32 cellular contexts compared by ENCODE assay signal in the genomic region with DNA sequence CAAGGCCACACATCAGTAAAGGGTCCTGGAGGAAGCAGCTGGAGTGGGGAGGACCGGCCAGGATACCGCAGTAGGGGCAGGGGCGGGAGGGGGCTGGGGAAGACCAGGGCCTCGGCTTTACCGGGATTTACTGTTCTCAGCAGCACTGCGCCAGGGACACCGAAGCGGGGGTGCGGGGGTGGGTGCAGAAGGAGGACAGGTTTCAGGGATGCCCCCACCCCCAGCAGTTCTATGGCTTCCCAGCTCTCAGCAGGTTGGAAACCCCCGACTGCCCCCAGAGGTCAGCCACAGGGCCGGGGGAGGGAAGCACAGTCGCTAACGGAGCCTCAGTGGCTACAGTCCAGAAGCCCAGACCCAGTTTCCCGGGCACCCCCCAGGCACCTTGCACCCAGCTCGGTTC. TPM values are rescaled to one million over a fixed set of nuclear protein-coding genes. Genes with fewer than 3 reads are reported as not detected.
"Had no signal": no experiment of that assay in that cellular context is flagged by ENCODE, and none has a peak within 500 bp of the region (broad histone marks: within the 10 kb centered on the region; RNA-seq: fewer than 3 reads in every experiment).

No MANE protein-coding gene starts in this region.

- H3K36me3 Mint-ChIP-seq: activated naive CD4-positive, alpha-beta T cell treated with anti-CD3 and anti-CD28 coated beads, Interleukin-2, amount 10 ng/mL, durations not matched to agents 7 days and 5 days; activated naive CD4-positive, alpha-beta T cell treated with anti-CD3 and anti-CD28 coated beads, Interleukin-2, amount 50 U/mL, for 72 hours; activated naive CD8-positive, alpha-beta T cell treated with anti-CD3 and anti-CD28 coated beads, Interleukin-2, amount 10 ng/mL, durations not matched to agents 7 days and 5 days; WTC11 had no signal

- ATAC-seq: activated naive CD4-positive, alpha-beta T cell treated with anti-CD3 and anti-CD28 coated beads, Interleukin-2, amount 50 U/mL, for 72 hours; activated T-cell treated with anti-CD3 and anti-CD28 coated beads, Interleukin-2, amount 50 U/mL, for 72 hours; effector memory CD8-positive, alpha-beta T cell; foreskin keratinocyte; gastrocnemius medialis; WTC11 had no signal

- H3K27ac Mint-ChIP-seq: activated CD4-positive, alpha-beta memory T cell treated with anti-CD3 and anti-CD28 coated beads, Interleukin-2, amount 10 ng/mL, durations not matched to agents 7 days and 5 days; activated CD4-positive, alpha-beta T cell treated with anti-CD3 and anti-CD28 coated beads, Interleukin-2, amount 10 ng/mL, durations not matched to agents 7 days and 5 days; activated naive CD4-positive, alpha-beta T cell treated with anti-CD3 and anti-CD28 coated beads, Interleukin-2, amount 10 ng/mL, durations not matched to agents 7 days and 5 days; activated naive CD4-positive, alpha-beta T cell treated with anti-CD3 and anti-CD28 coated beads, Interleukin-2, amount 50 U/mL, for 72 hours; activated naive CD8-positive, alpha-beta T cell treated with anti-CD3 and anti-CD28 coated beads, Interleukin-2, amount 10 ng/mL, durations not matched to agents 7 days and 5 days; activated T-cell treated with anti-CD3 and anti-CD28 coated beads, Interleukin-2, amount 50 U/mL, for 24 hours; activated T-cell treated with anti-CD3 and anti-CD28 coated beads, Interleukin-2, amount 50 U/mL, for 72 hours; effector memory CD8-positive, alpha-beta T cell; WTC11 had no signal

- H3K4me3 ChIP-seq: ascending aorta, esophagus muscularis mucosa, gastrocnemius medialis had no signal

- H3K4me1 Mint-ChIP-seq: activated CD4-positive, alpha-beta memory T cell treated with anti-CD3 and anti-CD28 coated beads, Interleukin-2, amount 10 ng/mL, durations not matched to agents 7 days and 5 days; activated CD4-positive, alpha-beta T cell treated with anti-CD3 and anti-CD28 coated beads, Interleukin-2, amount 10 ng/mL, durations not matched to agents 7 days and 5 days; activated naive CD4-positive, alpha-beta T cell treated with anti-CD3 and anti-CD28 coated beads, Interleukin-2, amount 10 ng/mL, durations not matched to agents 7 days and 5 days; activated naive CD8-positive, alpha-beta T cell treated with anti-CD3 and anti-CD28 coated beads, Interleukin-2, amount 10 ng/mL, durations not matched to agents 7 days and 5 days had no signal

- H3K27ac ChIP-seq: ascending aorta, brain microvascular endothelial cell, esophagus muscularis mucosa, foreskin keratinocyte, gastrocnemius medialis had no signal

- H3K9me3 ChIP-seq: ascending aorta, esophagus muscularis mucosa, gastrocnemius medialis had no signal

- H3K27me3 ChIP-seq: ascending aorta had no signal

- H3K9me3 Mint-ChIP-seq: activated CD4-positive, alpha-beta memory T cell treated with anti-CD3 and anti-CD28 coated beads, Interleukin-2, amount 10 ng/mL, durations not matched to agents 7 days and 5 days; activated CD4-positive, alpha-beta T cell treated with anti-CD3 and anti-CD28 coated beads, Interleukin-2, amount 10 ng/mL, durations not matched to agents 7 days and 5 days; activated naive CD4-positive, alpha-beta T cell treated with anti-CD3 and anti-CD28 coated beads, Interleukin-2, amount 10 ng/mL, durations not matched to agents 7 days and 5 days; activated naive CD8-positive, alpha-beta T cell treated with anti-CD3 and anti-CD28 coated beads, Interleukin-2, amount 10 ng/mL, durations not matched to agents 7 days and 5 days; activated T-cell treated with anti-CD3 and anti-CD28 coated beads, Interleukin-2, amount 50 U/mL, for 24 hours; WTC11 had no signal

- DNase-seq: activated CD4-positive, alpha-beta memory T cell treated with anti-CD3 and anti-CD28 coated beads, Interleukin-2, amount 10 ng/mL, durations not matched to agents 7 days and 5 days; activated CD4-positive, alpha-beta T cell treated with anti-CD3 and anti-CD28 coated beads for 1 hour; activated CD4-positive, alpha-beta T cell treated with anti-CD3 and anti-CD28 coated beads for 4 hours; activated CD4-positive, alpha-beta T cell treated with anti-CD3 and anti-CD28 coated beads, Interleukin-2, amount 10 ng/mL, durations not matched to agents 7 days and 5 days; activated CD4-positive, alpha-beta T cell treated with anti-CD3 and anti-CD28 coated beads, Interleukin-2, amount 50 U/mL, for 4 hours; activated CD8-positive, alpha-beta memory T cell treated with anti-CD3 and anti-CD28 coated beads, Interleukin-2, amount 50 U/mL, for 48 hours; activated gamma-delta T cell; activated naive CD4-positive, alpha-beta T cell; activated naive CD4-positive, alpha-beta T cell treated with anti-CD3 and anti-CD28 coated beads, Interleukin-2, amount 10 ng/mL, durations not matched to agents 7 days and 5 days; activated naive CD8-positive, alpha-beta T cell treated with anti-CD3 and anti-CD28 coated beads, Interleukin-2, amount 10 ng/mL, durations not matched to agents 7 days and 5 days; activated T-cell treated with anti-CD3 and anti-CD28 coated beads for 4 hours; activated T-cell treated with anti-CD3 and anti-CD28 coated beads, Interleukin-2, amount 50 U/mL, for 24 hours; activated T-cell treated with anti-CD3 and anti-CD28 coated beads, Interleukin-2, amount 50 U/mL, for 72 hours; brain microvascular endothelial cell; caudate nucleus; cortex of kidney; dermis blood vessel endothelial cell; effector CD4-positive, alpha-beta T cell; effector memory CD8-positive, alpha-beta T cell; erythroblast; foreskin keratinocyte; gastrocnemius medialis; glutamatergic neuron; T-helper 2 cell had no signal

- FAIRE-seq: bronchial epithelial cell, colon had no signal

- H3K4me3 Mint-ChIP-seq: activated CD4-positive, alpha-beta memory T cell treated with anti-CD3 and anti-CD28 coated beads, Interleukin-2, amount 10 ng/mL, durations not matched to agents 7 days and 5 days; activated CD4-positive, alpha-beta T cell treated with anti-CD3 and anti-CD28 coated beads, Interleukin-2, amount 10 ng/mL, durations not matched to agents 7 days and 5 days; activated naive CD4-positive, alpha-beta T cell treated with anti-CD3 and anti-CD28 coated beads, Interleukin-2, amount 10 ng/mL, durations not matched to agents 7 days and 5 days; activated naive CD8-positive, alpha-beta T cell treated with anti-CD3 and anti-CD28 coated beads, Interleukin-2, amount 10 ng/mL, durations not matched to agents 7 days and 5 days; activated T-cell treated with anti-CD3 and anti-CD28 coated beads, Interleukin-2, amount 50 U/mL, for 24 hours; activated T-cell treated with anti-CD3 and anti-CD28 coated beads, Interleukin-2, amount 50 U/mL, for 72 hours; effector memory CD8-positive, alpha-beta T cell; WTC11 had no signal

- H3K27me3 Mint-ChIP-seq: activated T-cell treated with anti-CD3 and anti-CD28 coated beads, Interleukin-2, amount 50 U/mL, for 24 hours had no signal

- H3K36me3 ChIP-seq: ascending aorta, brain microvascular endothelial cell, esophagus muscularis mucosa, gastrocnemius medialis had no signal

- H3K4me1 ChIP-seq: ascending aorta, esophagus muscularis mucosa, foreskin keratinocyte, gastrocnemius medialis had no signal

RNA-seq across cellular contexts. Expression of gene NR5A1, which starts 21.3 kb away (rescaled TPM):
- total RNA-seq: activated CD4-positive, alpha-beta memory T cell treated with anti-CD3 and anti-CD28 coated beads, Interleukin-2, amount 10 ng/mL, durations not matched to agents 7 days and 5 days; activated CD4-positive, alpha-beta T cell treated with anti-CD3 and anti-CD28 coated beads, Interleukin-2, amount 10 ng/mL, durations not matched to agents 7 days and 5 days; activated naive CD4-positive, alpha-beta T cell treated with anti-CD3 and anti-CD28 coated beads, Interleukin-2, amount 50 U/mL, for 72 hours; activated naive CD8-positive, alpha-beta T cell treated with anti-CD3 and anti-CD28 coated beads, Interleukin-2, amount 10 ng/mL, durations not matched to agents 7 days and 5 days; bronchial epithelial cell; chondrocyte; dermis blood vessel endothelial cell; foreskin keratinocyte; gastrocnemius medialis; T-helper 1 cell treated with Interleukin-12 subunit alpha and Interleukin-12 subunit beta and Interleukin-4 antibody, amounts not matched to agents 30 ng/mL and 1 ng/mL, for 36 hours had no signal
- polyA plus RNA-seq: foreskin keratinocyte had no signal

RNA-seq across cellular contexts. Expression of gene ADGRD2, which starts 35.7 kb away (rescaled TPM):
- total RNA-seq: activated CD4-positive, alpha-beta memory T cell treated with anti-CD3 and anti-CD28 coated beads, Interleukin-2, amount 10 ng/mL, durations not matched to agents 7 days and 5 days; activated CD4-positive, alpha-beta T cell treated with anti-CD3 and anti-CD28 coated beads, Interleukin-2, amount 10 ng/mL, durations not matched to agents 7 days and 5 days; activated naive CD4-positive, alpha-beta T cell treated with anti-CD3 and anti-CD28 coated beads, Interleukin-2, amount 50 U/mL, for 72 hours; activated naive CD8-positive, alpha-beta T cell treated with anti-CD3 and anti-CD28 coated beads, Interleukin-2, amount 10 ng/mL, durations not matched to agents 7 days and 5 days; activated T-cell treated with anti-CD3 and anti-CD28 coated beads, Interleukin-2, amount 50 U/mL, for 72 hours; ascending aorta; bronchial epithelial cell; chondrocyte; dermis blood vessel endothelial cell; esophagus muscularis mucosa; gastrocnemius medialis; T-helper 1 cell treated with Interleukin-12 subunit alpha and Interleukin-12 subunit beta and Interleukin-4 antibody, amounts not matched to agents 30 ng/mL and 1 ng/mL, for 36 hours had no signal
